Comparison of ENCODE assay signal across 24 cellular contexts in the genomic region with DNA sequence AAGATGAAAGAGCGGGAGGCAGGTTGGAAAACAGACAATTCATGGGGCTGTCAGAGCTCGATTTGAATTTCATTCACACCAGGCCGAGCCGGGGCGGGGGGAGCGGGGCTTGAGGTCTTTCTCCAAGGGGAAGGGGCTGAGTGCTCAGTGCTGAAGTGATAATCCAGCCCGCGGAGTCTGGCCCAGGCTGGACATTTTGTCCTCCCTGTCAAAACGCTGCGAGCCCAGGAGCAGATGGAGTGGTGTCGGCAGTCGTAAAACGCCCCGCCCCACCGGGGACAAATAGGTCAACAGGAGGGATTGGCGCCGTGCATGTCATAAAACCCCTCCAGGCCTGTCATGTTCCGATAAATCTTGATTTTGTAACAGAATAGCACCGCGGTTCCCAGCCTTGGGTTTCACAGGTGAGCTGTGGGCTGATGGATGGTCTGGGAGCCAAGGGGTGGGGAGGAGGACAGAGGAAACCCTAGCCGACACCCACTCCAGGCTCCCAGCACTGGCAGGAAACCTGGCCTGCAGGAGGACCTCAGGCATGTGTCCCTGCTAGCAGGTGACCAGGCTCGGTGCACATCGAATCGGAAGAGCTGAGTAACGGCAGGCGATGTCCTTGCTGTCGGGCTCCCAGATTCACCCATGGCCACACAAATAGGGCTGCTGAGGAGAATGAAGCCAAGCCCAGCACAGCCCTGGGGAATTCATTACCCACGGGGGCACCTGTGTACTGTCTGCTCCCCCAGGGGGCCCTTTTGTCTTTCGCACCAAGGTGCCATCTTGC.
"Had no signal": no experiment of that assay in that cellular context is flagged by ENCODE, and none has a peak within 500 bp of the region (broad histone marks: within the 10 kb centered on the region; RNA-seq: fewer than 3 reads in every experiment).

No MANE protein-coding gene starts in this region.

- H3K4me1 ChIP-seq: breast epithelium, gastroesophageal sphincter, neural progenitor cell, stomach, thyroid gland, upper lobe of right lung had no signal

- H3K36me3 ChIP-seq: breast epithelium, gastroesophageal sphincter, neural progenitor cell, stomach, thyroid gland, upper lobe of right lung had no signal

- H3K27me3 ChIP-seq: neural progenitor cell, thyroid gland had no signal

- H3K27ac Mint-ChIP-seq: activated CD4-positive, alpha-beta memory T cell treated with anti-CD3 and anti-CD28 coated beads, Interleukin-2, amount 10 ng/mL, durations not matched to agents 7 days and 5 days; activated CD4-positive, alpha-beta T cell treated with anti-CD3 and anti-CD28 coated beads, Interleukin-2, amount 10 ng/mL, durations not matched to agents 7 days and 5 days; activated naive CD4-positive, alpha-beta T cell treated with anti-CD3 and anti-CD28 coated beads, Interleukin-2, amount 50 U/mL, for 72 hours; activated T-cell treated with anti-CD3 and anti-CD28 coated beads, Interleukin-2, amount 50 U/mL, for 24 hours; activated T-helper 17 cell treated with anti-CD3 and anti-CD28 coated beads, Interleukin-2, amount 50 U/mL, for 72 hours; naive thymus-derived CD4-positive, alpha-beta T cell; stimulated activated naive B cell treated with anti-CD40 and anti-IgM and Interleukin-4, amounts not matched to agents 10 μg/mL and 1 μg/mL and 100 μg/mL, for 72 hours; T-helper 1 cell treated with Interleukin-12 subunit alpha and Interleukin-12 subunit beta and Interleukin-4 antibody, amounts not matched to agents 30 μg/mL and 1 μg/mL, for 36 hours had no signal

- H3K9me3 Mint-ChIP-seq: activated CD4-positive, alpha-beta memory T cell treated with anti-CD3 and anti-CD28 coated beads, Interleukin-2, amount 10 ng/mL, durations not matched to agents 7 days and 5 days; activated CD4-positive, alpha-beta T cell treated with anti-CD3 and anti-CD28 coated beads, Interleukin-2, amount 10 ng/mL, durations not matched to agents 7 days and 5 days; activated naive CD4-positive, alpha-beta T cell treated with anti-CD3 and anti-CD28 coated beads, Interleukin-2, amount 50 U/mL, for 72 hours; activated T-cell treated with anti-CD3 and anti-CD28 coated beads, Interleukin-2, amount 50 U/mL, for 24 hours had no signal

- H3K4me2 ChIP-seq: neural progenitor cell had no signal

- H3K36me3 Mint-ChIP-seq: activated naive CD4-positive, alpha-beta T cell treated with anti-CD3 and anti-CD28 coated beads, Interleukin-2, amount 50 U/mL, for 72 hours; naive thymus-derived CD4-positive, alpha-beta T cell; neural progenitor cell had no signal

- H3K4me3 Mint-ChIP-seq: activated CD4-positive, alpha-beta memory T cell treated with anti-CD3 and anti-CD28 coated beads, Interleukin-2, amount 10 ng/mL, durations not matched to agents 7 days and 5 days; activated CD4-positive, alpha-beta T cell treated with anti-CD3 and anti-CD28 coated beads, Interleukin-2, amount 10 ng/mL, durations not matched to agents 7 days and 5 days; activated T-cell treated with anti-CD3 and anti-CD28 coated beads, Interleukin-2, amount 50 U/mL, for 24 hours; activated T-helper 17 cell treated with anti-CD3 and anti-CD28 coated beads, Interleukin-2, amount 50 U/mL, for 72 hours; naive thymus-derived CD4-positive, alpha-beta T cell; neural progenitor cell; stimulated activated naive B cell treated with anti-CD40 and anti-IgM and Interleukin-4, amounts not matched to agents 10 μg/mL and 1 μg/mL and 100 μg/mL, for 72 hours; T-helper 1 cell treated with Interleukin-12 subunit alpha and Interleukin-12 subunit beta and Interleukin-4 antibody, amounts not matched to agents 30 μg/mL and 1 μg/mL, for 36 hours had no signal

- H3K9me3 ChIP-seq: thyroid gland, upper lobe of right lung had no signal

- H3K4me3 ChIP-seq: breast epithelium, gastroesophageal sphincter, neural progenitor cell, stomach, thyroid gland, upper lobe of right lung had no signal

- H3K9ac ChIP-seq: neural progenitor cell had no signal

- H2AFZ ChIP-seq: neural progenitor cell had no signal

- H3K27ac ChIP-seq: breast epithelium, gastroesophageal sphincter, neural progenitor cell, stomach, thyroid gland, upper lobe of right lung had no signal

- DNase-seq: activated CD4-positive, alpha-beta memory T cell treated with anti-CD3 and anti-CD28 coated beads, Interleukin-2, amount 10 ng/mL, durations not matched to agents 7 days and 5 days; activated CD4-positive, alpha-beta T cell treated with anti-CD3 and anti-CD28 coated beads for 1 hour; activated CD4-positive, alpha-beta T cell treated with anti-CD3 and anti-CD28 coated beads, Interleukin-2, amount 10 ng/mL, durations not matched to agents 7 days and 5 days; activated CD8-positive, alpha-beta memory T cell treated with anti-CD3 and anti-CD28 coated beads, Interleukin-2, amount 50 U/mL, for 48 hours; activated naive CD4-positive, alpha-beta T cell; activated T-cell treated with anti-CD3 and anti-CD28 coated beads, Interleukin-2, amount 50 U/mL, for 24 hours; central memory CD4-positive, alpha-beta T cell; hippocampal formation; left cardiac atrium; midbrain; naive thymus-derived CD4-positive, alpha-beta T cell; stimulated activated CD4-positive, alpha-beta T cell treated with anti-CD3 and anti-CD28 coated beads, Interleukin-15, amount 100 ng/mL, for 24 hours; stimulated activated CD4-positive, alpha-beta T cell treated with anti-CD3 and anti-CD28 coated beads, Interleukin-2, amount 100 ng/mL, for 24 hours; stimulated activated naive B cell treated with anti-CD40 and anti-IgM and Interleukin-4, amounts not matched to agents 10 μg/mL and 1 μg/mL and 100 μg/mL, for 72 hours; stomach; T-helper 9 cell; thyroid gland; upper lobe of right lung had no signal

- H3K4me1 Mint-ChIP-seq: activated CD4-positive, alpha-beta memory T cell treated with anti-CD3 and anti-CD28 coated beads, Interleukin-2, amount 10 ng/mL, durations not matched to agents 7 days and 5 days; activated CD4-positive, alpha-beta T cell treated with anti-CD3 and anti-CD28 coated beads, Interleukin-2, amount 10 ng/mL, durations not matched to agents 7 days and 5 days; activated T-helper 17 cell treated with anti-CD3 and anti-CD28 coated beads, Interleukin-2, amount 50 U/mL, for 72 hours; naive thymus-derived CD4-positive, alpha-beta T cell; stimulated activated naive B cell treated with anti-CD40 and anti-IgM and Interleukin-4, amounts not matched to agents 10 μg/mL and 1 μg/mL and 100 μg/mL, for 72 hours had no signal
